ENCODE assay signal across 17 cellular contexts in the genomic region with DNA sequence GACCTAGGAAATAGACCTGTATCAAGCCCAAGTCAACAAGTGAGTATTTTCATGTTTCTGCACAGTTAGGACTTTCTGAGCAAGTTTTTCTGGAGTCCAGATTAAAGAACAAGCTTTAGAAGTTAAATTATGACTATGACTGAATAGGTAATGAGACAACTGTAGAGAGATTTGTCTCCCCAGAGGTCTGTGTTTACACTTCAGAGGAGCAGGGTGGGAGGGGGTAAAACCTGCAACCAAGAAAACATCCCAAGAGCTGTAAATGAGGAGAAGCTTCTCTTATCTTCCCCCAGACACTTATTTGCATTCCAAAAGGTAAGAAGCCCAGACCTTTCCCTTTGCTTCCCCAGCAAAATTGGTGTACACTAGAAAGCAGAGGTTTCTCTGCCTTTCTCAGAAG.
"Had no signal": no experiment of that assay in that cellular context is flagged by ENCODE, and none has a peak within 500 bp of the region (broad histone marks: within the 10 kb centered on the region; RNA-seq: fewer than 3 reads in every experiment).

No MANE protein-coding gene starts in this region.

- H3K36me3 ChIP-seq: heart left ventricle, neutrophil, thyroid gland, uterus had no signal

- H3K4me3 Mint-ChIP-seq: activated naive CD4-positive, alpha-beta T cell treated with anti-CD3 and anti-CD28 coated beads, Interleukin-2, amount 50 U/mL, for 24 hours had no signal

- ATAC-seq: body of pancreas, heart left ventricle, left ventricle myocardium superior had no signal

- H3K27ac ChIP-seq: body of pancreas, heart left ventricle, neutrophil, thyroid gland had no signal

- H3K27me3 ChIP-seq: body of pancreas, heart left ventricle, neutrophil, thyroid gland, uterus had no signal

- H3K9me3 ChIP-seq: body of pancreas, neutrophil, thyroid gland, uterus had no signal

- DNase-seq: activated CD4-positive, alpha-beta T cell treated with anti-CD3 and anti-CD28 coated beads, Interleukin-2, amount 50 U/mL, for 4 hours; activated CD4-positive, CD25-positive, alpha-beta regulatory T cell treated with anti-CD3 and anti-CD28 coated beads, Interleukin-2, amount 50 U/mL, for 72 hours; activated T-cell treated with anti-CD3 and anti-CD28 coated beads, Interleukin-2, amount 50 U/mL, for 1 hour; amniotic stem cell; body of pancreas; cerebellar nuclear complex; dermis blood vessel endothelial cell; foreskin melanocyte; heart left ventricle; left ventricle myocardium superior; retina; stimulated activated CD4-positive, alpha-beta T cell treated with anti-CD3 and anti-CD28 coated beads, Interleukin-15, amount 100 ng/mL, for 24 hours; stimulated activated CD4-positive, alpha-beta T cell treated with anti-CD3 and anti-CD28 coated beads, Interleukin-4, amount 100 ng/mL, for 24 hours; thyroid gland; uterus had no signal

- H3K27me3 Mint-ChIP-seq: activated naive CD4-positive, alpha-beta T cell treated with anti-CD3 and anti-CD28 coated beads, Interleukin-2, amount 50 U/mL, for 24 hours had no signal

- H3K27ac Mint-ChIP-seq: activated naive CD4-positive, alpha-beta T cell treated with anti-CD3 and anti-CD28 coated beads, Interleukin-2, amount 50 U/mL, for 24 hours had no signal

- H3K4me1 ChIP-seq: body of pancreas, thyroid gland, uterus had no signal

- H3K4me3 ChIP-seq: body of pancreas, heart left ventricle, thyroid gland, uterus had no signal
